14 cellular contexts compared by ENCODE assay signal in the genomic region with DNA sequence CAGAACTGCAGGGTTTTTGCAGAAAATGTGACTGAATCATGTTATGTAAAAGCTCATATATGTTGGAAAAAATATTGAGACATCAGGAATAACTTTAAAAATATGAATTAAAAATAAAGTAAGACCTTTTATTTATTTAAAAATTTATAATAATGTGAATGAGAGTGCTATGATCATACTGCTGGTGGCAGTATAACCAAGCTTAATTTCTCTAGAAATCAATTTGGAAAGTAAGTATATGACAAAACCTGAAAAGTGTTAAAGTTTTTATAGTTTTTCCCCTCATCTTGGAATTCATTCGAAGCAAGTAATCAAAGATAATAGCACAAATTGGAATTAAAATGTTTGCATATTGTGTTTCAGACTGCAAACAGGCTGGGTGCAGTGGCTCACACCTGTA. TPM values are rescaled to one million over a fixed set of nuclear protein-coding genes. Genes with fewer than 3 reads are reported as not detected.
DNase-seq lines count a peak whose midpoint lies in the region; ATAC-seq and TF ChIP-seq lines count a peak whose summit lies in the region.
"Had no signal": no experiment of that assay in that cellular context is flagged by ENCODE, and none has a peak within 500 bp of the region (broad histone marks: within the 10 kb centered on the region; RNA-seq: fewer than 3 reads in every experiment).

No MANE protein-coding gene starts in this region.

- peaks cover 11% of the 10 kb centered on the region for H3K79me2 ChIP-seq in PC-3 (ENCODE audit: low read length)

- H2AFZ ChIP-seq in PC-3 (ENCODE audit: low read length), result no peak overlapping the region

- H3K4me1 ChIP-seq in A673 (ENCODE audit: insufficient read depth, low read length, poor library complexity, severe bottlenecking), result peaks cover 17% of the 10 kb centered on the region
- peaks cover 49% of the 10 kb centered on the region for H3K4me1 ChIP-seq in CD8-positive, alpha-beta memory T cell (ENCODE audit: insufficient read depth, low read length)
- peaks cover 6% of the 10 kb centered on the region for H3K4me1 ChIP-seq in PC-3 (ENCODE audit: insufficient read depth, low read length)

- no peak overlapping the region for H3K27ac ChIP-seq in A673 (ENCODE audit: low read depth, low read length, poor library complexity, severe bottlenecking)
- H3K27ac ChIP-seq in CD8-positive, alpha-beta memory T cell (ENCODE audit: low read depth, low read length), result no peak overlapping the region
- H3K27ac ChIP-seq in PC-3 (ENCODE audit: low read length), result no peak overlapping the region
- H3K27ac ChIP-seq: upper lobe of right lung had no signal

- H3K9ac ChIP-seq in PC-3 (ENCODE audit: low read length), result no peak overlapping the region

- POLR2A ChIA-PET in A673 (lab: Charles Lee; ENCODE audit: low non-redundant PET) (no interaction called here), PC-3 (lab: Charles Lee; ENCODE audit: unreplicated experiment) (no interaction called here), GM10248 (lab: Yijun Ruan, JAX) (no interaction called here)
- POLR2A ChIA-PET in CD8-positive, alpha-beta memory T cell (lab: Charles Lee), result interaction anchor here (0.5 kb wide), 1 partner anchor 1773 kb away, joined by 4 read pairs; no protein-coding TSS in a partner anchor

- H3K36me3 Mint-ChIP-seq in CD8-positive, alpha-beta memory T cell, result no peaks in the 10 kb centered on the region

- H3K9me3 Mint-ChIP-seq in CD8-positive, alpha-beta memory T cell, result no peaks in the 10 kb centered on the region

- intact Hi-C loops in A673 (cut with micrococcal nuclease; ENCODE audit: unreplicated experiment) (loop anchor here (2.0 kb wide), 2 partner anchors 274 to 402 kb away; no protein-coding TSS in a partner anchor), PC-3 (cut with micrococcal nuclease) (loop anchor here (1.0 to 10.0 kb wide), 6 partner anchors 70 to 840 kb away; no protein-coding TSS in a partner anchor)

- no peaks in the 10 kb centered on the region for H3K27me3 ChIP-seq in A673 (replicated peaks; ENCODE audit: insufficient read depth, low read depth, low read length, poor library complexity)
- no peaks in the 10 kb centered on the region for H3K27me3 ChIP-seq in CD8-positive, alpha-beta memory T cell (ENCODE audit: insufficient read depth, low read length, poor library complexity, severe bottlenecking)
- H3K27me3 ChIP-seq in PC-3 (ENCODE audit: low read length), result no peaks in the 10 kb centered on the region
- H3K27me3 ChIP-seq: upper lobe of right lung had no signal

- no peak overlapping the region for H3K4me3 ChIP-seq in A673 (ENCODE audit: low read depth, low read length, poor library complexity, severe bottlenecking)
- no peak overlapping the region for H3K4me3 ChIP-seq in CD8-positive, alpha-beta memory T cell (ENCODE audit: low read length)
- H3K4me3 ChIP-seq in PC-3 (ENCODE audit: low read length), result no peak overlapping the region
- no peak overlapping the region for H3K4me3 ChIP-seq in fibroblast of pulmonary artery (replicated peaks; ENCODE audit: low read depth, low read length)
- H3K4me3 ChIP-seq: upper lobe of right lung had no signal

- no peak overlapping the region for H3K4me3 Mint-ChIP-seq in CD8-positive, alpha-beta memory T cell

- no peaks in the 10 kb centered on the region for H3F3A ChIP-seq in PC-3 (ENCODE audit: low read length, unreplicated experiment)

- H3K27me3 Mint-ChIP-seq in CD8-positive, alpha-beta memory T cell, result no peaks in the 10 kb centered on the region

- peaks cover 64 to 87% (median 85%) of the 10 kb centered on the region in 3 donors for H3K4me1 Mint-ChIP-seq in CD8-positive, alpha-beta memory T cell

- no peaks in the 10 kb centered on the region for H3K9me3 ChIP-seq in A673 (ENCODE audit: low read depth, low read length, poor library complexity, severe bottlenecking)
- no peaks in the 10 kb centered on the region for H3K9me3 ChIP-seq in CD8-positive, alpha-beta memory T cell (ENCODE audit: low read length)
- no peaks in the 10 kb centered on the region for H3K9me3 ChIP-seq in PC-3 (ENCODE audit: low read length)
- H3K9me3 ChIP-seq: upper lobe of right lung had no signal

- H3K27ac Mint-ChIP-seq in CD8-positive, alpha-beta memory T cell, result peak overlapping the region in 7 of 8 donors; percentile 41 to 84 (median 56)

- H3K4me2 ChIP-seq in PC-3 (ENCODE audit: low read length), result no peak overlapping the region

- peak; percentile 52; the same call in 1 of the 2 replicates for TF ChIP-seq CTCF in A673 (conservative IDR thresholded peaks at IDR 0.05; ENCODE audit: low read depth, low read length)
- peak; percentile 44 for TF ChIP-seq CTCF in PC-3 (conservative IDR thresholded peaks at IDR 0.05; ENCODE audit: low read depth, low read length)
- no peak for TF ChIP-seq CTCF in fibroblast of pulmonary artery (IDR thresholded peaks at IDR 0.05; ENCODE audit: low read length, missing control alignments)
- TF ChIP-seq CTCF in GM10248 (IDR thresholded peaks at IDR 0.05; ENCODE audit: control extremely low read depth, extremely low read depth, low read depth, missing control alignments), result no peak

- peak; percentile 45; the same call in 1 of the 2 replicates for ATAC-seq in PC-3
- ATAC-seq in HG03135 (IDR thresholded peaks at IDR 0.05; ENCODE audit: unreplicated experiment), result no peak
- ATAC-seq: right cardiac atrium had no signal

- no peaks in the 10 kb centered on the region for H3K36me3 ChIP-seq in A673 (ENCODE audit: insufficient read depth, low read length, poor library complexity, severe bottlenecking)
- H3K36me3 ChIP-seq in CD8-positive, alpha-beta memory T cell (ENCODE audit: insufficient read depth, low read length), result no peaks in the 10 kb centered on the region
- H3K36me3 ChIP-seq in PC-3 (ENCODE audit: low read depth, low read length), result no peaks in the 10 kb centered on the region
- H3K36me3 ChIP-seq: upper lobe of right lung had no signal

- BruUV-seq in A673 (replicated peaks; lab: Mats Ljungman, UMichigan), result no TSS peak
- BruUV-seq in PC-3 (replicated peaks; lab: Mats Ljungman, UMichigan), result no TSS peak

- H4K20me1 ChIP-seq in PC-3 (ENCODE audit: low read length), result 0 out of 2 replicates have a peak, but pooled peaks cover 10% of the 10 kb centered on the region

- no peaks in the 10 kb centered on the region for H3K9me2 ChIP-seq in PC-3 (replicated peaks; ENCODE audit: low read length)

- no peak for DNase-seq in A673 (ENCODE audit: low spot score)
- no peak for DNase-seq in CD8-positive, alpha-beta memory T cell
- peak; percentile 48 for DNase-seq in PC-3
- peak; percentile 38 for DNase-seq in fibroblast of pulmonary artery (ENCODE audit: low read depth)
- no peak for DNase-seq in GM10248 (ENCODE audit: extremely low spot score)
- no peak for DNase-seq in HPDE6-E6E7 (ENCODE audit: extremely low spot score)
- no peak for DNase-seq in effector CD4-positive, alpha-beta T cell
- DNase-seq: activated CD4-positive, CD25-positive, alpha-beta regulatory T cell; activated effector memory CD4-positive, alpha-beta T cell treated with Interleukin-2 at 50 U/mL for 16 hours; DMS 273 treated with DMSO at 0.1 percent for 48 hours; NCI-H1930; right cardiac atrium; upper lobe of right lung had no signal

- CTCF ChIA-PET in A673 (lab: Charles Lee), result interaction anchor here (0.9 to 1.4 kb wide), 2 partner anchors 274 to 404 kb away, joined by 4 to 7 read pairs; partner anchors contain the start of gene DNAH7
- CTCF ChIA-PET in CD8-positive, alpha-beta memory T cell (lab: Charles Lee), result interaction anchor here (0.7 to 3.7 kb wide), 3 partner anchors 72 to 404 kb away, joined by 3 to 19 read pairs (median 3); partner anchors contain the start of gene DNAH7
- CTCF ChIA-PET in PC-3 (lab: Charles Lee), result interaction anchor here (0.7 to 1.0 kb wide), 3 partner anchors 104 to 745 kb away, joined by 3 to 5 read pairs (median 4); no protein-coding TSS in a partner anchor
- CTCF ChIA-PET in GM10248 (lab: Yijun Ruan, JAX), result interaction anchor here (1.0 to 4.7 kb wide), 4 partner anchors 8 to 403 kb away, joined by 3 to 40 read pairs (median 6); partner anchors contain the start of genes DNAH7 and SLC39A10

RNA-seq across cellular contexts. Expression of gene SLC39A10, which starts 7.5 kb away (rescaled TPM):
- total RNA-seq in A673 (2021) (42.3 and 58.2 TPM in 2 replicates), PC-3 (2014; rRNA removed) (18.6 and 19.9 TPM in 2 replicates)
- 10 to 100 TPM; 22.2 to 23.6 TPM for total RNA-seq in CD8-positive, alpha-beta memory T cell
- 11.3 TPM for polyA plus RNA-seq in CD8-positive, alpha-beta memory T cell

Comparison
In these comparisons a context has a peak if more than half of its experiments do, and no peak if none do; other contexts are left out.
1. DNase-seq: peak in PC-3 (single experiment) and fibroblast of pulmonary artery (single experiment); none in A673 (single experiment), CD8-positive, alpha-beta memory T cell (0 of 5), GM10248 (single experiment), HPDE6-E6E7 (single experiment) and effector CD4-positive, alpha-beta T cell (single experiment).
2. CTCF ChIP-seq: peak in A673 (single experiment) and PC-3 (single experiment); none in fibroblast of pulmonary artery (single experiment) and GM10248 (single experiment).